In the genomic region with DNA sequence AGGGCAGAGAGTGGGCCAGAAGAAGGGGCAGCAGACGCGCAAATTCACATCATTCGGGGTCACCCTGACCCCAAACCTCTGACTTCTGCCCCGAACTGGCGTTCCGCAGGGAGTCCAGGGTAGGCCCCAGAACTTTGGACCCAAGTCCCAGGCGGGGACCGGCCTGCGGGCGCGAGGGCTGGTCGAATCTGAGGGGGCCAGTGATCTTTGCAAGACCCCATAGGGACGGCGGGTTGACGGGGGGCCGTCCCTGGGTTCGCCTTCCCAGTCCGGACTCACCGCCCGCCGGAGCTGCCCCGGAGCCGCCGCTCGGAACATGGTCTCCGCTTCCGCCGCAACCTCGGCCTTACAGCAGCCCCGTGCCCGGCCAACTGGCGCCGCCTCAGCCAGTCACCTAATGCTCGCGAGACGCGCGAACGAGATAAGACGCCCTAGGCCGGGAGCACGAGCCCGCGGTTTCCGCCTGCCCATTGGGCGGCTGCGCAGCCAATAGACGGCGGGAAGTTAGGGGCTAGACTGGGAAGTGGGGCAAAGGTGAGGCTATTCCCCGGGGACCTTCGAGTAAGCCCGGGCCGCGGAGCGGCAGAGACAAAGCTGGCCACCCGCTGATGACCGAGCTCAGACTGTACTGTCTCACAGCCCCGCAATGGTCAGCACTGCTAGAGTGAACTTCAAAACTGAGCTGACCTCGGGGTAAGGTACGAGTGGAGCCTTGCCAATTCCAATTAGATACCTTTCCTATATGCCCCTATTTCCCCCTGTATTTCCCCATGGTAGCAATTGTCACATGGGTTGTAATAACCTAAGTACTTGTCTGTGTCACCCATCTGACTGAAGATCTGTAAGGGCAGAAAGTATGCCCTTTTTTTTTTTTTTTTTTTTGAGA, we compare ENCODE assay signal across 1 cellular context.
TF ChIP-seq lines count a peak whose summit lies in the region.

A gene (minus strand): TSS at position 399 of the 886 bp plus-strand sequence. CDS start 81 bp downstream, at position 318.

TF ChIP-seq in HEK293, 187 proteins besides CTCF, POLR2A, EP300 and RAD21 (continued from another document):
- TF ChIP-seq ZNF701 (tag by site-specific recombination; IDR thresholded peaks at IDR 0.05), result no peak
- TF ChIP-seq ZNF514 (tag by site-specific recombination; IDR thresholded peaks at IDR 0.05), result no peak
- no peak for TF ChIP-seq ZNF16 (tag by site-specific recombination; IDR thresholded peaks at IDR 0.05; ENCODE audit: low read depth)
- TF ChIP-seq, protein P1, sequence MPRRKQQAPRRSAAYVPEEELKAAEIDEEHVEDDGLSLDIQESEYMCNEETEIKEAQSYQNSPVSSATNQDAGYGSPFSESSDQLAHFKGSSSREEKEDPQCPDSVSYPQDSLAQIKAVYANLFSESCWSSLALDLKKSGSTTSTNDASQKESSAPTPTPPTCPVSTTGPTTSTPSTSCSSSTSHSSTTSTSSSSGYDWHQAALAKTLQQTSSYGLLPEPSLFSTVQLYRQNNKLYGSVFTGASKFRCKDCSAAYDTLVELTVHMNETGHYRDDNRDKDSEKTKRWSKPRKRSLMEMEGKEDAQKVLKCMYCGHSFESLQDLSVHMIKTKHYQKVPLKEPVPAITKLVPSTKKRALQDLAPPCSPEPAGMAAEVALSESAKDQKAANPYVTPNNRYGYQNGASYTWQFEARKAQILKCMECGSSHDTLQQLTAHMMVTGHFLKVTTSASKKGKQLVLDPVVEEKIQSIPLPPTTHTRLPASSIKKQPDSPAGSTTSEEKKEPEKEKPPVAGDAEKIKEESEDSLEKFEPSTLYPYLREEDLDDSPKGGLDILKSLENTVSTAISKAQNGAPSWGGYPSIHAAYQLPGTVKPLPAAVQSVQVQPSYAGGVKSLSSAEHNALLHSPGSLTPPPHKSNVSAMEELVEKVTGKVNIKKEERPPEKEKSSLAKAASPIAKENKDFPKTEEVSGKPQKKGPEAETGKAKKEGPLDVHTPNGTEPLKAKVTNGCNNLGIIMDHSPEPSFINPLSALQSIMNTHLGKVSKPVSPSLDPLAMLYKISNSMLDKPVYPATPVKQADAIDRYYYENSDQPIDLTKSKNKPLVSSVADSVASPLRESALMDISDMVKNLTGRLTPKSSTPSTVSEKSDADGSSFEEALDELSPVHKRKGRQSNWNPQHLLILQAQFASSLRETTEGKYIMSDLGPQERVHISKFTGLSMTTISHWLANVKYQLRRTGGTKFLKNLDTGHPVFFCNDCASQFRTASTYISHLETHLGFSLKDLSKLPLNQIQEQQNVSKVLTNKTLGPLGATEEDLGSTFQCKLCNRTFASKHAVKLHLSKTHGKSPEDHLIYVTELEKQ (tag by site-specific recombination; IDR thresholded peaks at IDR 0.05; ENCODE audit: borderline replicate concordance), result no peak
- TF ChIP-seq, protein P2, sequence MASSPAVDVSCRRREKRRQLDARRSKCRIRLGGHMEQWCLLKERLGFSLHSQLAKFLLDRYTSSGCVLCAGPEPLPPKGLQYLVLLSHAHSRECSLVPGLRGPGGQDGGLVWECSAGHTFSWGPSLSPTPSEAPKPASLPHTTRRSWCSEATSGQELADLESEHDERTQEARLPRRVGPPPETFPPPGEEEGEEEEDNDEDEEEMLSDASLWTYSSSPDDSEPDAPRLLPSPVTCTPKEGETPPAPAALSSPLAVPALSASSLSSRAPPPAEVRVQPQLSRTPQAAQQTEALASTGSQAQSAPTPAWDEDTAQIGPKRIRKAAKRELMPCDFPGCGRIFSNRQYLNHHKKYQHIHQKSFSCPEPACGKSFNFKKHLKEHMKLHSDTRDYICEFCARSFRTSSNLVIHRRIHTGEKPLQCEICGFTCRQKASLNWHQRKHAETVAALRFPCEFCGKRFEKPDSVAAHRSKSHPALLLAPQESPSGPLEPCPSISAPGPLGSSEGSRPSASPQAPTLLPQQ (tag by site-specific recombination; IDR thresholded peaks at IDR 0.05), result peak; percentile 49; the same call in 1 of the 2 replicates
- peak; percentile 12; the same call in 1 of the 2 replicates for TF ChIP-seq FEZF1 (tag by site-specific recombination; IDR thresholded peaks at IDR 0.05)
- TF ChIP-seq ZNF544 (tag by site-specific recombination; IDR thresholded peaks at IDR 0.05), result no peak
- TF ChIP-seq ZNF248 (tag by site-specific recombination; IDR thresholded peaks at IDR 0.05), result no peak
- TF ChIP-seq, protein P3, sequence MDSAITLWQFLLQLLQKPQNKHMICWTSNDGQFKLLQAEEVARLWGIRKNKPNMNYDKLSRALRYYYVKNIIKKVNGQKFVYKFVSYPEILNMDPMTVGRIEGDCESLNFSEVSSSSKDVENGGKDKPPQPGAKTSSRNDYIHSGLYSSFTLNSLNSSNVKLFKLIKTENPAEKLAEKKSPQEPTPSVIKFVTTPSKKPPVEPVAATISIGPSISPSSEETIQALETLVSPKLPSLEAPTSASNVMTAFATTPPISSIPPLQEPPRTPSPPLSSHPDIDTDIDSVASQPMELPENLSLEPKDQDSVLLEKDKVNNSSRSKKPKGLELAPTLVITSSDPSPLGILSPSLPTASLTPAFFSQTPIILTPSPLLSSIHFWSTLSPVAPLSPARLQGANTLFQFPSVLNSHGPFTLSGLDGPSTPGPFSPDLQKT (IDR thresholded peaks at IDR 0.05; ENCODE audit: borderline replicate concordance, low read depth, low read length), result no peak
- no peak for TF ChIP-seq ZNF776 (tag by site-specific recombination; IDR thresholded peaks at IDR 0.05; ENCODE audit: borderline replicate concordance)
- TF ChIP-seq, protein P4, sequence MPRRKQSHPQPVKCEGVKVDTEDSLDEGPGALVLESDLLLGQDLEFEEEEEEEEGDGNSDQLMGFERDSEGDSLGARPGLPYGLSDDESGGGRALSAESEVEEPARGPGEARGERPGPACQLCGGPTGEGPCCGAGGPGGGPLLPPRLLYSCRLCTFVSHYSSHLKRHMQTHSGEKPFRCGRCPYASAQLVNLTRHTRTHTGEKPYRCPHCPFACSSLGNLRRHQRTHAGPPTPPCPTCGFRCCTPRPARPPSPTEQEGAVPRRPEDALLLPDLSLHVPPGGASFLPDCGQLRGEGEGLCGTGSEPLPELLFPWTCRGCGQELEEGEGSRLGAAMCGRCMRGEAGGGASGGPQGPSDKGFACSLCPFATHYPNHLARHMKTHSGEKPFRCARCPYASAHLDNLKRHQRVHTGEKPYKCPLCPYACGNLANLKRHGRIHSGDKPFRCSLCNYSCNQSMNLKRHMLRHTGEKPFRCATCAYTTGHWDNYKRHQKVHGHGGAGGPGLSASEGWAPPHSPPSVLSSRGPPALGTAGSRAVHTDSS (tag by site-specific recombination; IDR thresholded peaks at IDR 0.05), result no peak
- TF ChIP-seq ZFHX2 (tag by site-specific recombination; conservative IDR thresholded peaks at IDR 0.05), result no peak
- TF ChIP-seq, protein P5, sequence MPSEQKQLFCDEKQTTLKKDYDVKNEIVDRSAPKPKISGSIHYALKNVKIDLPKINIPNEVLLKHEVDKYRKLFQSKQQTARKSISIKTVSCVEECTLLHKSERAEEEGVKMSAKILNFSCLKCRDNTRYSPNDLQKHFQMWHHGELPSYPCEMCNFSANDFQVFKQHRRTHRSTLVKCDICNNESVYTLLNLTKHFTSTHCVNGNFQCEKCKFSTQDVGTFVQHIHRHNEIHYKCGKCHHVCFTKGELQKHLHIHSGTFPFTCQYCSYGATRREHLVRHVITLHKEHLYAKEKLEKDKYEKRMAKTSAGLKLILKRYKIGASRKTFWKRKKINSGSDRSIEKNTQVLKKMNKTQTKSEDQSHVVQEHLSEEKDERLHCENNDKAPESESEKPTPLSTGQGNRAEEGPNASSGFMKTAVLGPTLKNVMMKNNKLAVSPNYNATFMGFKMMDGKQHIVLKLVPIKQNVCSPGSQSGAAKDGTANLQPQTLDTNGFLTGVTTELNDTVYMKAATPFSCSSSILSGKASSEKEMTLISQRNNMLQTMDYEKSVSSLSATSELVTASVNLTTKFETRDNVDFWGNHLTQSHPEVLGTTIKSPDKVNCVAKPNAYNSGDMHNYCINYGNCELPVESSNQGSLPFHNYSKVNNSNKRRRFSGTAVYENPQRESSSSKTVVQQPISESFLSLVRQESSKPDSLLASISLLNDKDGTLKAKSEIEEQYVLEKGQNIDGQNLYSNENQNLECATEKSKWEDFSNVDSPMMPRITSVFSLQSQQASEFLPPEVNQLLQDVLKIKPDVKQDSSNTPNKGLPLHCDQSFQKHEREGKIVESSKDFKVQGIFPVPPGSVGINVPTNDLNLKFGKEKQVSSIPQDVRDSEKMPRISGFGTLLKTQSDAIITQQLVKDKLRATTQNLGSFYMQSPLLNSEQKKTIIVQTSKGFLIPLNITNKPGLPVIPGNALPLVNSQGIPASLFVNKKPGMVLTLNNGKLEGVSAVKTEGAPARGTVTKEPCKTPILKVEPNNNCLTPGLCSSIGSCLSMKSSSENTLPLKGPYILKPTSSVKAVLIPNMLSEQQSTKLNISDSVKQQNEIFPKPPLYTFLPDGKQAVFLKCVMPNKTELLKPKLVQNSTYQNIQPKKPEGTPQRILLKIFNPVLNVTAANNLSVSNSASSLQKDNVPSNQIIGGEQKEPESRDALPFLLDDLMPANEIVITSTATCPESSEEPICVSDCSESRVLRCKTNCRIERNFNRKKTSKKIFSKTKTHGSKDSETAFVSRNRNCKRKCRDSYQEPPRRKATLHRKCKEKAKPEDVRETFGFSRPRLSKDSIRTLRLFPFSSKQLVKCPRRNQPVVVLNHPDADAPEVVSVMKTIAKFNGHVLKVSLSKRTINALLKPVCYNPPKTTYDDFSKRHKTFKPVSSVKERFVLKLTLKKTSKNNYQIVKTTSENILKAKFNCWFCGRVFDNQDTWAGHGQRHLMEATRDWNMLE (tag by site-specific recombination; conservative IDR thresholded peaks at IDR 0.05; ENCODE audit: low read depth), result no peak
- peak; percentile 64 for TF ChIP-seq ZNF629 (tag by site-specific recombination; IDR thresholded peaks at IDR 0.05)
- peak; percentile 52 for TF ChIP-seq BCL11B (tag by site-specific recombination; IDR thresholded peaks at IDR 0.05; ENCODE audit: low read depth)
- no peak; the same call in 1 of the 2 replicates for TF ChIP-seq KLF7 (tag by site-specific recombination; IDR thresholded peaks at IDR 0.05; ENCODE audit: borderline replicate concordance)
- TF ChIP-seq ZNF132 (tag by site-specific recombination; IDR thresholded peaks at IDR 0.05; ENCODE audit: borderline replicate concordance), result no peak
- no peak for TF ChIP-seq ZNF169 (tag by site-specific recombination; IDR thresholded peaks at IDR 0.05)
- no peak for TF ChIP-seq ZNF146 (tag by site-specific recombination; IDR thresholded peaks at IDR 0.05)
- no peak for TF ChIP-seq ZNF426 (tag by site-specific recombination; IDR thresholded peaks at IDR 0.05)
- no peak for TF ChIP-seq ZNF239 (tag by site-specific recombination; IDR thresholded peaks at IDR 0.05)
- no peak for TF ChIP-seq ZNF670 (tag by site-specific recombination; IDR thresholded peaks at IDR 0.05; ENCODE audit: low read depth)
- 0 out of 2 replicates have a peak, but pooled peaks have one; percentile 8 for TF ChIP-seq ZNF121 (tag by site-specific recombination; IDR thresholded peaks at IDR 0.05)
- TF ChIP-seq ZNF391 (tag by site-specific recombination; IDR thresholded peaks at IDR 0.05; ENCODE audit: borderline replicate concordance, low read depth), result 0 out of 2 replicates have a peak, but pooled peaks have one; percentile 39
- TF ChIP-seq ZNF335 (tag by site-specific recombination; conservative IDR thresholded peaks at IDR 0.05), result peak; percentile 98
- TF ChIP-seq ZNF510 (tag by site-specific recombination; IDR thresholded peaks at IDR 0.05; ENCODE audit: insufficient replicate concordance), result no peak
- peak; percentile 86 for TF ChIP-seq ZNF24 (tag by site-specific recombination; IDR thresholded peaks at IDR 0.05)
- TF ChIP-seq SP7 (tag by site-specific recombination; IDR thresholded peaks at IDR 0.05), result peak; percentile 73
- no peak for TF ChIP-seq SALL2 (tag by site-specific recombination; IDR thresholded peaks at IDR 0.05; ENCODE audit: borderline replicate concordance)
- no peak for TF ChIP-seq ZNF548 (tag by site-specific recombination; IDR thresholded peaks at IDR 0.05)
- TF ChIP-seq, protein P6, sequence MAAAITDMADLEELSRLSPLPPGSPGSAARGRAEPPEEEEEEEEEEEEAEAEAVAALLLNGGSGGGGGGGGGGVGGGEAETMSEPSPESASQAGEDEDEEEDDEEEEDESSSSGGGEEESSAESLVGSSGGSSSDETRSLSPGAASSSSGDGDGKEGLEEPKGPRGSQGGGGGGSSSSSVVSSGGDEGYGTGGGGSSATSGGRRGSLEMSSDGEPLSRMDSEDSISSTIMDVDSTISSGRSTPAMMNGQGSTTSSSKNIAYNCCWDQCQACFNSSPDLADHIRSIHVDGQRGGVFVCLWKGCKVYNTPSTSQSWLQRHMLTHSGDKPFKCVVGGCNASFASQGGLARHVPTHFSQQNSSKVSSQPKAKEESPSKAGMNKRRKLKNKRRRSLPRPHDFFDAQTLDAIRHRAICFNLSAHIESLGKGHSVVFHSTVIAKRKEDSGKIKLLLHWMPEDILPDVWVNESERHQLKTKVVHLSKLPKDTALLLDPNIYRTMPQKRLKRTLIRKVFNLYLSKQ (tag by site-specific recombination; IDR thresholded peaks at IDR 0.05; ENCODE audit: borderline replicate concordance), result no peak
- no peak; the same call in 1 of the 2 replicates for TF ChIP-seq OVOL3 (tag by site-specific recombination; IDR thresholded peaks at IDR 0.05)
- TF ChIP-seq, protein P7, sequence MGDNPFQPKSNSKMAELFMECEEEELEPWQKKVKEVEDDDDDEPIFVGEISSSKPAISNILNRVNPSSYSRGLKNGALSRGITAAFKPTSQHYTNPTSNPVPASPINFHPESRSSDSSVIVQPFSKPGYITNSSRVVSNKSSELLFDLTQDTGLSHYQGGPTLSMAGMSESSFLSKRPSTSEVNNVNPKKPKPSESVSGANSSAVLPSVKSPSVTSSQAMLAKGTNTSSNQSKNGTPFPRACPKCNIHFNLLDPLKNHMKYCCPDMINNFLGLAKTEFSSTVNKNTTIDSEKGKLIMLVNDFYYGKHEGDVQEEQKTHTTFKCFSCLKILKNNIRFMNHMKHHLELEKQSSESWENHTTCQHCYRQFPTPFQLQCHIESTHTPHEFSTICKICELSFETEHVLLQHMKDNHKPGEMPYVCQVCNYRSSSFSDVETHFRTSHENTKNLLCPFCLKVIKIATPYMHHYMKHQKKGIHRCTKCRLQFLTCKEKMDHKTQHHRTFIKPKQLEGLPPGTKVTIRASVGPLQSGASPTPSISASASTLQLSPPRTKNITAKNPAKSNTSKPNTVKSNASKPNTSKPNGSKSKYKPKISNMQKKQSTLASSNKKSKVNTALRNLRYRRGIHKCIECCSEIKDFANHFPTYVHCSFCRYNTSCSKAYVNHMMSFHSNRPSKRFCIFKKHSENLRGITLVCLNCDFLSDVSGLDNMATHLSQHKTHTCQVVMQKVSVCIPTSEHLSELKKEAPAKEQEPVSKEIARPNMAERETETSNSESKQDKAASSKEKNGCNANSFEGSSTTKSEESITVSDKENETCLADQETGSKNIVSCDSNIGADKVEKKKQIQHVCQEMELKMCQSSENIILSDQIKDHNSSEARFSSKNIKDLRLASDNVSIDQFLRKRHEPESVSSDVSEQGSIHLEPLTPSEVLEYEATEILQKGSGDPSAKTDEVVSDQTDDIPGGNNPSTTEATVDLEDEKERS (tag by site-specific recombination; IDR thresholded peaks at IDR 0.05), result no peak
- no peak for TF ChIP-seq IKZF3 (tag by site-specific recombination; IDR thresholded peaks at IDR 0.05)
- TF ChIP-seq ZBTB1 (tag by site-specific recombination; IDR thresholded peaks at IDR 0.05), result peak; percentile 63; the same call in 1 of the 2 replicates
